Comparison of ENCODE assay signal across 15 cellular contexts in genomic region chr18:45828917-45829811, GRCh38. TPM values are rescaled to one million over a fixed set of nuclear protein-coding genes. Genes with fewer than 3 reads are reported as not detected.
A peak's percentile ranks its signal among the peaks of the same experiment; 100 is the strongest.
DNase-seq lines count a peak whose midpoint lies in the region; ATAC-seq and TF ChIP-seq lines count a peak whose summit lies in the region.
"Had no signal": no experiment of that assay in that cellular context is flagged by ENCODE, and none has a peak within 500 bp of the region (broad histone marks: within the 10 kb centered on the region; RNA-seq: fewer than 3 reads in every experiment).

No MANE protein-coding gene starts in this region.

- H2BK15ac ChIP-seq in neuronal stem cell (ENCODE audit: low read length): no peak overlapping the region

- H3K79me1 ChIP-seq in neuronal stem cell (ENCODE audit: low read depth, low read length): no peaks in the 10 kb centered on the region

- DNase-seq in DMS153 treated with DMSO at 0.1 percent for 48 hours (lab: John Stamatoyannopoulos, UW; ENCODE audit: unreplicated experiment) (peak; percentile 27), NOMO-1 treated with DMSO at 0.1 percent for 48 hours (lab: John Stamatoyannopoulos, UW; ENCODE audit: unreplicated experiment) (peak; percentile 49), neuronal stem cell (ENCODE audit: low spot score) (no peak), GM23248 (no peak)
- DNase-seq: activated CD4-positive, alpha-beta T cell treated with anti-CD3 and anti-CD28 coated beads for 1 hour; DMS79; KG1; stimulated activated CD4-positive, alpha-beta T cell treated with anti-CD3 and anti-CD28 coated beads, Interleukin-1b, Interleukin-23, amount 100 ng/mL, for 48 hours; tibial artery had no signal

- H3K9ac ChIP-seq in neuronal stem cell (ENCODE audit: low read depth, low read length, poor library complexity) (no peak overlapping the region), GM23248 (no peak overlapping the region)

- H4K91ac ChIP-seq in neuronal stem cell (ENCODE audit: low read depth, low read length, poor library complexity): no peak overlapping the region

- H3K4me3 ChIP-seq in gastroesophageal sphincter (no peak overlapping the region), neuronal stem cell (ENCODE audit: low read length in 2 of 2) (no peak overlapping the region), GM23248 (no peak overlapping the region)
- H3K4me3 ChIP-seq: tibial artery had no signal

- H4K8ac ChIP-seq in neuronal stem cell (ENCODE audit: low read depth, low read length): no peak overlapping the region

- H3F3A ChIP-seq in GM23248 (ENCODE audit: insufficient read depth): peaks cover 5% of the 10 kb centered on the region

- H3K14ac ChIP-seq in neuronal stem cell (ENCODE audit: low read length): no peak overlapping the region

- H2BK120ac ChIP-seq in neuronal stem cell (ENCODE audit: low read depth, low read length): no peak overlapping the region

- TF ChIP-seq EP300 in gastroesophageal sphincter (IDR thresholded peaks at IDR 0.05): no peak

- no peak overlapping the region for H2BK5ac ChIP-seq in neuronal stem cell (ENCODE audit: low read length)

- H3K27ac ChIP-seq in gastroesophageal sphincter: no peak overlapping the region
- H3K27ac ChIP-seq in neuronal stem cell (replicated peaks; ENCODE audit: low read length): no peak overlapping the region
- H3K27ac ChIP-seq in GM23248: no peak overlapping the region
- H3K27ac ChIP-seq: tibial artery had no signal

- H2BK12ac ChIP-seq in neuronal stem cell (ENCODE audit: low read length): no peak overlapping the region

- 45 to 58% methylated on average over 4 to 5 of the region's 9 CpGs for WGBS in gastroesophageal sphincter (ENCODE audit: low coverage in 1 of 2), 2 donors
- WGBS in neuronal stem cell (ENCODE audit: extremely low coverage in 2 of 2, insufficient read length in 2 of 2, insufficient replicate concordance in 1 of 2), 2 donors: no CpG with 5 or more reads among the region's 9 CpGs
- WGBS in GM23248 (ENCODE audit: low coverage in 1 of 2, low lambda C conversion rate in 2 of 2, missing lambda C conversion rate in 2 of 2), 2 experiments: 71 to 75% methylated on average over 9 of the region's 9 CpGs

- peaks cover 46% of the 10 kb centered on the region for H3K27me3 ChIP-seq in gastroesophageal sphincter
- peaks cover 0 to 7% (median 0%) of the 10 kb centered on the region in 3 experiments for H3K27me3 ChIP-seq in neuronal stem cell (ENCODE audit: control insufficient read depth in 3 of 3, insufficient read depth in 3 of 3, low read depth in 1 of 3, low read length in 3 of 3)
- H3K27me3 ChIP-seq in GM23248 (replicated peaks; ENCODE audit: insufficient read depth): no peaks in the 10 kb centered on the region
- H3K27me3 ChIP-seq: tibial artery had no signal

- ATAC-seq in gastroesophageal sphincter: peak; percentile 28
- no peak for ATAC-seq in HG03457 (IDR thresholded peaks at IDR 0.05; ENCODE audit: unreplicated experiment)
- no peak for ATAC-seq in GM18498 (IDR thresholded peaks at IDR 0.05; ENCODE audit: unreplicated experiment)
- ATAC-seq in GM19324 (IDR thresholded peaks at IDR 0.05; ENCODE audit: low FRiP score, unreplicated experiment): no peak
- ATAC-seq: esophagus mucosa had no signal

- no peak overlapping the region for H3K4ac ChIP-seq in neuronal stem cell (ENCODE audit: low read length)

- no peaks in the 10 kb centered on the region for H4K20me1 ChIP-seq in GM23248 (ENCODE audit: insufficient read depth)

- TF ChIP-seq CTCF in gastroesophageal sphincter (IDR thresholded peaks at IDR 0.05): no peak

- TF ChIP-seq POLR2A in gastroesophageal sphincter (IDR thresholded peaks at IDR 0.05): no peak

- no peak overlapping the region for H2AK5ac ChIP-seq in neuronal stem cell (ENCODE audit: low read depth, low read length)

- H2AFZ ChIP-seq in neuronal stem cell (ENCODE audit: low read length) (no peak overlapping the region), GM23248 (no peak overlapping the region)

- H3K36me3 ChIP-seq in gastroesophageal sphincter: no peaks in the 10 kb centered on the region
- no peaks in the 10 kb centered on the region for H3K36me3 ChIP-seq in neuronal stem cell (replicated peaks in 1 of 2; ENCODE audit: control insufficient read depth in 2 of 2, insufficient read depth in 2 of 2, low read length in 2 of 2)
- H3K36me3 ChIP-seq in GM23248 (ENCODE audit: low read depth): no peaks in the 10 kb centered on the region
- H3K36me3 ChIP-seq: tibial artery had no signal

- peak overlapping the region; percentile 33 for H3K18ac ChIP-seq in neuronal stem cell (ENCODE audit: low read length)

- H3K4me1 ChIP-seq in gastroesophageal sphincter: peaks cover 0 to 14% (median 11%) of the 10 kb centered on the region in 3 donors
- H3K4me1 ChIP-seq in neuronal stem cell (ENCODE audit: control insufficient read depth in 2 of 2, insufficient read depth in 1 of 2, low read depth in 1 of 2, low read length in 2 of 2): peaks cover 10 to 15% of the 10 kb centered on the region in 2 donors
- H3K4me1 ChIP-seq in GM23248 (ENCODE audit: insufficient read depth): peaks cover 18% of the 10 kb centered on the region

- H3K79me2 ChIP-seq in GM23248 (ENCODE audit: insufficient read depth): no peaks in the 10 kb centered on the region

- no peaks in the 10 kb centered on the region for H3K9me2 ChIP-seq in GM23248 (ENCODE audit: insufficient read depth)

- H3K4me2 ChIP-seq in neuronal stem cell (ENCODE audit: insufficient read depth, low read length, poor library complexity, severe bottlenecking): no peak overlapping the region
- H3K4me2 ChIP-seq in GM23248 (ENCODE audit: unreplicated experiment): no peak overlapping the region

- H3K23ac ChIP-seq in neuronal stem cell (ENCODE audit: low read depth, low read length, poor library complexity): peak overlapping the region; percentile 18

- H3K9me3 ChIP-seq in gastroesophageal sphincter (no peaks in the 10 kb centered on the region), neuronal stem cell (replicated peaks in 1 of 2; ENCODE audit: control insufficient read depth in 2 of 2, insufficient read depth in 1 of 2, low read depth in 1 of 2, low read length in 2 of 2) (no peaks in the 10 kb centered on the region), GM23248 (ENCODE audit: low read depth) (no peaks in the 10 kb centered on the region)
- H3K9me3 ChIP-seq: tibial artery had no signal

- in situ Hi-C loops in GM23248 (cut with MboI): no loop called here

RNA-seq across cellular contexts. Expression of gene SIGLEC15, which starts 3.7 kb away (rescaled TPM):
- total RNA-seq in gastroesophageal sphincter: under 1 TPM in 1 of 4 donors, not detected in 3; 0.52 TPM
- polyA plus RNA-seq in neuronal stem cell (2013, experiment 1 of 2): not detected
- polyA plus RNA-seq in neuronal stem cell (2013, experiment 2 of 2): not detected
- 0.22 and 0.38 TPM in 2 replicates for total RNA-seq in GM23248 (2014; rRNA removed; shearing (Covaris generic))
- polyA plus RNA-seq in GM23248 (2016; fragmentation: Nextera tagmentation; extraction: Ambion mirVana): 0.69 and 1.5 TPM in 2 replicates
- total RNA-seq: esophagus mucosa, mesothelial cell of epicardium had no signal

Comparison
In these comparisons a context has a peak if more than half of its experiments do, and no peak if none do; other contexts are left out.
1. DNase-seq: peak in DMS153 treated with DMSO at 0.1 percent for 48 hours (single experiment) and NOMO-1 treated with DMSO at 0.1 percent for 48 hours (single experiment); none in neuronal stem cell (single experiment) and GM23248 (single experiment).